Comparison of ENCODE assay signal across 20 cellular contexts in the genomic region with DNA sequence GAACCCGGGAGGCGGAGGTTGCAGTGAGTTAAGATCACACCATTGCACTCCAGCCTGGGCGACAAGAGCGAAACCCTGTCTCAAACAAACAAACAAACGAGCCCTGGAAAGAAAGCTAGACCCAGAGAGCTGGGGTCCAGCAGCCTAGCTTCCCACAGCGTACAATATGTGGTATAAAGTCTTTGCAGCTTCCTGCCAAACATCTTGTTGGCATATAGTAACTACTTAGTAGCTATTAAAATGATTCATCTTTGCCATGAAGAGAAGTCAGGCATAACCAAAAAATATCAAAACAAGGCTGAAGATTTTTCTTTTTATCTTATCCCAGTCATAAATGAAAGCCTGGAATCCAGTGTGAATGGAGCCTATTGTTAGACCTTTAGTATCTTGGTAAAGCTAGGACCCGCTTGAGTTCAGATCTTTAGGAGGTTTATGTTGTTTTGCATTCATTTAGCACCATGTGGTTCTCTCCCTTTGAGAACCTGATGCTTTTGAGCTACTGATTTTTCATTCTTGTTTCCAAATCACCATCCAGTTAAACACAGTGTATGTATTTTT.
DNase-seq lines count a peak whose midpoint lies in the region; ATAC-seq, FAIRE-seq and TF ChIP-seq lines count a peak whose summit lies in the region.
"Had no signal": no experiment of that assay in that cellular context is flagged by ENCODE, and none has a peak within 500 bp of the region (broad histone marks: within the 10 kb centered on the region; RNA-seq: fewer than 3 reads in every experiment).

No MANE protein-coding gene starts in this region.

- TF ChIP-seq CTCF in H1 (IDR thresholded peaks at IDR 0.05; ENCODE audit: control extremely low read depth in 1 of 3, insufficient read depth in 1 of 3, low read depth in 1 of 3, low read length in 3 of 3) (no peak), neural cell (IDR thresholded peaks at IDR 0.05; ENCODE audit: poor library complexity, severe bottlenecking) (no peak)

- H3K4me1 ChIP-seq in HUES48 (ENCODE audit: control insufficient read depth, insufficient read depth, low read length) (peaks cover 32% of the 10 kb centered on the region), H1 (replicated peaks in 1 of 4; ENCODE audit: control insufficient read depth in 3 of 4, insufficient read depth in 4 of 4, low read length in 3 of 4) (peaks cover 0 to 8% (median 5%) of the 10 kb centered on the region in 4 experiments; a peak in 4 of 7 replicates)
- H3K4me1 ChIP-seq: BLaER1 had no signal

- POLR2A ChIA-PET in H1 (lab: Charles Lee; ENCODE audit: partially characterized antibody) = interaction anchor here (1.2 kb wide), 1 partner anchor 14 kb away, joined by 3 read pairs; no protein-coding TSS in a partner anchor

- H3K79me2 ChIP-seq in H1 (ENCODE audit: control insufficient read depth in 1 of 2, insufficient read depth in 2 of 2, low read length in 2 of 2) = no peaks in the 10 kb centered on the region
- H3K79me2 ChIP-seq in neural cell (replicated peaks; ENCODE audit: insufficient read depth, low read length) = peaks cover 14% of the 10 kb centered on the region

- H2AFZ ChIP-seq in H1 (ENCODE audit: low read length) = no peak overlapping the region
- no peak overlapping the region for H2AFZ ChIP-seq in neural cell (ENCODE audit: low read depth, low read length)

- H4K8ac ChIP-seq in H1 (ENCODE audit: extremely low read depth, insufficient read depth, low read length) = no peak overlapping the region

- ATAC-seq in GM21723 (IDR thresholded peaks at IDR 0.05; ENCODE audit: unreplicated experiment) (no peak), HG03139 (IDR thresholded peaks at IDR 0.05; ENCODE audit: unreplicated experiment) (no peak)
- ATAC-seq: K562 had no signal

- WGBS in H1 (ENCODE audit: extremely low coverage in 1 of 2, insufficient coverage in 1 of 2, insufficient read length in 1 of 2, insufficient replicate concordance in 2 of 2, low coverage in 1 of 2, low lambda C conversion rate in 2 of 2, missing lambda C conversion rate in 1 of 2), 2 experiments = 90% methylated on average over 7 of the region's 7 CpGs; no CpG with 5 or more reads in 1 of the 2 experiments

- no peak overlapping the region for H2BK20ac ChIP-seq in H1 (ENCODE audit: low read length)

- H3K9ac ChIP-seq in HUES48 (ENCODE audit: low read depth, low read length) (no peak overlapping the region), H1 (replicated peaks in 1 of 4; ENCODE audit: extremely low read depth in 1 of 4, low read depth in 3 of 4, low read length in 3 of 4) (no peak overlapping the region), neural cell (ENCODE audit: low read length) (peak overlapping the region; percentile 3)
- H3K9ac ChIP-seq: BLaER1 had no signal

- H2BK5ac ChIP-seq in H1 (ENCODE audit: low read depth, low read length) = no peak overlapping the region

- H3K9me2 ChIP-seq in neural cell (ENCODE audit: insufficient read depth, low read length) = no peaks in the 10 kb centered on the region

- TF ChIP-seq RAD21 in H1 (IDR thresholded peaks at IDR 0.05 in 1 of 2, conservative IDR thresholded peaks at IDR 0.05 in 1 of 2; ENCODE audit: low read depth in 2 of 2, low read length in 2 of 2) = no peak
- no peak for TF ChIP-seq RAD21 in neural cell (conservative IDR thresholded peaks at IDR 0.05)

- no peak overlapping the region for H2BK15ac ChIP-seq in H1 (ENCODE audit: low read length)

- H4K5ac ChIP-seq in H1 (ENCODE audit: insufficient read length, low read depth, low read length) = no peak overlapping the region

- H3K9me3 ChIP-seq in HUES48 (ENCODE audit: control insufficient read depth, insufficient read depth, low read length) = no peaks in the 10 kb centered on the region
- H3K9me3 ChIP-seq in H1 (ENCODE audit: insufficient read depth in 2 of 2, low read depth in 1 of 2, low read length in 1 of 2) = no peaks in the 10 kb centered on the region
- no peaks in the 10 kb centered on the region for H3K9me3 ChIP-seq in neural cell (ENCODE audit: low read length)
- H3K9me3 ChIP-seq: BLaER1 had no signal

- H3K79me1 ChIP-seq in H1 (ENCODE audit: low read depth, low read length) = peaks cover 2% of the 10 kb centered on the region; the same call in 1 of the 2 replicates

- H3K27ac ChIP-seq in HUES48 (ENCODE audit: low read depth, low read length) = peak overlapping the region; percentile 10
- no peak overlapping the region for H3K27ac ChIP-seq in H1 (ENCODE audit: low read depth, low read length)
- H3K27ac ChIP-seq in neural cell (ENCODE audit: low read length) = peak overlapping the region; percentile 80
- H3K27ac ChIP-seq: BLaER1 had no signal

- no peaks in the 10 kb centered on the region for H3K23me2 ChIP-seq in H1 (ENCODE audit: low read depth, low read length)

- no peak overlapping the region for H3K4ac ChIP-seq in H1 (replicated peaks; ENCODE audit: insufficient read length, low read depth, low read length)

- H3K23ac ChIP-seq in H1 (ENCODE audit: insufficient read length) = no peak overlapping the region

- no peak for TF ChIP-seq POLR2A in H1 (IDR thresholded peaks at IDR 0.05; ENCODE audit: control extremely low read depth in 1 of 2, low read depth in 2 of 2, low read length in 2 of 2)

- DNase-seq in NCI-H526 treated with DMSO at 0.1 percent for 48 hours (lab: John Stamatoyannopoulos, UW) (peak; percentile 66), H1 (ENCODE audit: low read depth in 1 of 2, low spot score in 2 of 2) (no peak), SKM-1 treated with dmso at 0.1 percent for 144 hours (lab: John Stamatoyannopoulos, UW; ENCODE audit: unreplicated experiment) (no peak)
- DNase-seq: Calu3; CD4-positive, alpha-beta memory T cell; EL; GOT3; NCI-H1105; NCI-H2081; NCI-H2227 treated with DMSO at 0.1 percent for 48 hours; NK-92 treated with Interleukin-12 subunit alpha and Interleukin-12 subunit beta, amount 100 ng/mL, for 24 hours; SHP77 treated with DMSO at 0.1 percent for 48 hours had no signal

- H3K4me3 ChIP-seq in HUES48 (ENCODE audit: low read depth, low read length) (no peak overlapping the region), H1 (ENCODE audit: extremely low read depth in 1 of 4, insufficient read depth in 2 of 4, low read depth in 3 of 4, low read length in 4 of 4) (no peak overlapping the region), neural cell (ENCODE audit: low read length) (peak overlapping the region; percentile 52)
- H3K4me3 ChIP-seq: BLaER1, K562 had no signal

- CTCF ChIA-PET in H1 (lab: Charles Lee; ENCODE audit: partially characterized antibody) = interaction anchor here (0.8 to 1.2 kb wide), 8 partner anchors 12 to 70 kb away, joined by 3 to 5 read pairs (median 4); no protein-coding TSS in a partner anchor

- no peak overlapping the region for H2AK5ac ChIP-seq in H1 (ENCODE audit: low read depth, low read length)

- H3K4me2 ChIP-seq in H1 (ENCODE audit: insufficient read depth in 1 of 2, low read depth in 2 of 2, low read length in 2 of 2) (no peak overlapping the region), neural cell (ENCODE audit: low read length) (no peak overlapping the region)
- H3K4me2 ChIP-seq: BLaER1 had no signal

- H3K18ac ChIP-seq in H1 (ENCODE audit: extremely low read depth, low read length) = no peak overlapping the region

- H4K20me1 ChIP-seq in H1 (replicated peaks in 1 of 2; ENCODE audit: control insufficient read depth in 1 of 2, insufficient read depth in 2 of 2, low read length in 2 of 2) (peaks cover 0 to 3% of the 10 kb centered on the region in 2 experiments), neural cell (ENCODE audit: insufficient read depth) (no peaks in the 10 kb centered on the region)
- H4K20me1 ChIP-seq: BLaER1 had no signal

- no peaks in the 10 kb centered on the region for H3K27me3 ChIP-seq in HUES48 (ENCODE audit: control insufficient read depth, insufficient read depth, low read length)
- H3K27me3 ChIP-seq in H1 (replicated peaks in 1 of 4; ENCODE audit: control insufficient read depth in 3 of 4, extremely low read depth in 1 of 4, insufficient read depth in 3 of 4, low read length in 3 of 4) = no peaks in the 10 kb centered on the region
- H3K27me3 ChIP-seq in neural cell (ENCODE audit: insufficient read depth, low read depth, low read length) = no peaks in the 10 kb centered on the region
- H3K27me3 ChIP-seq: BLaER1 had no signal

- no peak overlapping the region for H2BK120ac ChIP-seq in H1 (replicated peaks; ENCODE audit: low read depth, low read length)

- TF ChIP-seq EP300 in H1 (IDR thresholded peaks at IDR 0.05; ENCODE audit: borderline replicate concordance in 1 of 2, low read depth in 2 of 2, low read length in 2 of 2) (no peak), neural cell (conservative IDR thresholded peaks at IDR 0.05; ENCODE audit: poor library complexity, severe bottlenecking) (no peak)

- H3K14ac ChIP-seq in H1 (ENCODE audit: insufficient read length) = no peak overlapping the region

- H4K91ac ChIP-seq in H1 (replicated peaks; ENCODE audit: insufficient read length, low read length) = no peak overlapping the region

- H3K56ac ChIP-seq in H1 (replicated peaks; ENCODE audit: insufficient read length, low read depth, low read length) = no peak overlapping the region

- H2BK12ac ChIP-seq in H1 (ENCODE audit: low read depth, low read length) = no peak overlapping the region

- no peaks in the 10 kb centered on the region for H3K36me3 ChIP-seq in HUES48 (ENCODE audit: control insufficient read depth, insufficient read depth, low read length)
- H3K36me3 ChIP-seq in H1 (ENCODE audit: control insufficient read depth in 2 of 4, insufficient read depth in 4 of 4, low read length in 3 of 4) = no peaks in the 10 kb centered on the region
- H3K36me3 ChIP-seq in neural cell (ENCODE audit: insufficient read depth, low read length) = no peaks in the 10 kb centered on the region

- H3F3A ChIP-seq in neural cell (ENCODE audit: insufficient read depth, low read length, poor library complexity, severe bottlenecking) = peaks cover 3% of the 10 kb centered on the region

- peak; percentile 32 for FAIRE-seq in H1 (lab: Jason Lieb, UNC)
- FAIRE-seq: GM12892, GM18507, K562 had no signal

TF ChIP-seq in H1, 55 proteins besides CTCF, POLR2A, EP300 and RAD21 (continues in another document):
- TF ChIP-seq ASH2L (IDR thresholded peaks at IDR 0.05; ENCODE audit: low read length) (no peak), JUND (IDR thresholded peaks at IDR 0.05; ENCODE audit: low read length) (no peak), KDM5A (IDR thresholded peaks at IDR 0.05; ENCODE audit: low read length) (no peak), NANOG (IDR thresholded peaks at IDR 0.05; ENCODE audit: insufficient read depth, low read depth, low read length, poor library complexity, severe bottlenecking) (no peak), BCL11A (IDR thresholded peaks at IDR 0.05; ENCODE audit: low read depth in 2 of 2, low read length in 2 of 2) (no peak), PHF8 (conservative IDR thresholded peaks at IDR 0.05; ENCODE audit: low read depth, low read length) (no peak)

TF ChIP-seq in neural cell, 6 proteins besides CTCF, POLR2A, EP300 and RAD21 (continues in another document):
- TF ChIP-seq POLR2AphosphoS5 (IDR thresholded peaks at IDR 0.05) (no peak), MXI1 (conservative IDR thresholded peaks at IDR 0.05; ENCODE audit: poor library complexity, severe bottlenecking) (no peak)
